ENCODE assay signal across 12 cellular contexts in genomic region chr3:119703900-119704531, GRCh38. TPM values are rescaled to one million over a fixed set of nuclear protein-coding genes. Genes with fewer than 3 reads are reported as not detected.
A peak's percentile ranks its signal among the peaks of the same experiment; 100 is the strongest.
DNase-seq lines count a peak whose midpoint lies in the region; ATAC-seq, FAIRE-seq and TF ChIP-seq lines count a peak whose summit lies in the region.
"Had no signal": no experiment of that assay in that cellular context is flagged by ENCODE, and none has a peak within 500 bp of the region (broad histone marks: within the 10 kb centered on the region; RNA-seq: fewer than 3 reads in every experiment).

No MANE protein-coding gene starts in this region.

- H3K4me1 ChIP-seq in ascending aorta = peaks cover 0 to 5% of the 10 kb centered on the region in 2 donors
- peaks cover 31% of the 10 kb centered on the region for H3K4me1 ChIP-seq in lower lobe of right lung
- peaks cover 7 to 37% (median 23%) of the 10 kb centered on the region in 4 donors for H3K4me1 ChIP-seq in stomach
- peaks cover 6% of the 10 kb centered on the region for H3K4me1 ChIP-seq in colonic mucosa
- H3K4me1 ChIP-seq: HAP-1 had no signal

- H3K27ac ChIP-seq in ascending aorta (peak overlapping the region; percentile 31 to 58), lower lobe of right lung (no peak overlapping the region), stomach (peak overlapping the region in 3 of 5 donors; percentile 30 to 86 (median 60)), colonic mucosa (no peak overlapping the region)

- FAIRE-seq in frontal cortex (lab: Jason Lieb, UNC) = no peak
- FAIRE-seq: G401.6 had no signal

- no peak for TF ChIP-seq EP300 in stomach (IDR thresholded peaks at IDR 0.05)

- H3K9me3 Mint-ChIP-seq in activated CD4-positive, alpha-beta T cell treated with anti-CD3 and anti-CD28 coated beads, Interleukin-2, amount 10 ng/mL, durations not matched to agents 7 days and 5 days = no peaks in the 10 kb centered on the region

- H3K27me3 Mint-ChIP-seq in activated CD4-positive, alpha-beta T cell treated with anti-CD3 and anti-CD28 coated beads, Interleukin-2, amount 10 ng/mL, durations not matched to agents 7 days and 5 days = peaks cover 16% of the 10 kb centered on the region

- no peak for TF ChIP-seq POLR2A in stomach (IDR thresholded peaks at IDR 0.05)

- H3K4me3 Mint-ChIP-seq in activated CD4-positive, alpha-beta T cell treated with anti-CD3 and anti-CD28 coated beads, Interleukin-2, amount 10 ng/mL, durations not matched to agents 7 days and 5 days = peak overlapping the region; percentile 69

- intact Hi-C loops in ascending aorta (cut with DNase I) = loop anchor here (2.0 to 10.0 kb wide), 5 partner anchors 27 to 891 kb away; partner anchors contain the start of genes B4GALT4, COX17 and NDUFB4
- intact Hi-C loops in lower lobe of right lung (cut with DNase I) = no loop called here
- intact Hi-C loops in stomach (cut with DNase I; ENCODE audit: low total_unique reads) = no loop called here
- intact Hi-C loops in colonic mucosa (cut with DNase I) = no loop called here

- H3K27me3 ChIP-seq in ascending aorta (no peaks in the 10 kb centered on the region), lower lobe of right lung (ENCODE audit: low read depth) (no peaks in the 10 kb centered on the region), stomach (no peaks in the 10 kb centered on the region), colonic mucosa (no peaks in the 10 kb centered on the region)

- H3K36me3 Mint-ChIP-seq in activated CD4-positive, alpha-beta T cell treated with anti-CD3 and anti-CD28 coated beads, Interleukin-2, amount 10 ng/mL, durations not matched to agents 7 days and 5 days (ENCODE audit: low read depth) = peaks cover 7% of the 10 kb centered on the region

- H3K27ac Mint-ChIP-seq in activated CD4-positive, alpha-beta T cell treated with anti-CD3 and anti-CD28 coated beads, Interleukin-2, amount 10 ng/mL, durations not matched to agents 7 days and 5 days = no peak overlapping the region

- H3K4me3 ChIP-seq in ascending aorta (peak overlapping the region in 1 of 2 donors; percentile 73), lower lobe of right lung (peak overlapping the region; percentile 56), stomach (peak overlapping the region; percentile 59 to 76 (median 59)), colonic mucosa (no peak overlapping the region)
- H3K4me3 ChIP-seq: HAP-1 had no signal

- no peak for DNase-seq in activated CD4-positive, alpha-beta T cell treated with anti-CD3 and anti-CD28 coated beads, Interleukin-2, amount 10 ng/mL, durations not matched to agents 7 days and 5 days
- no peak for DNase-seq in activated CD4-positive, alpha-beta T cell treated with anti-CD3 and anti-CD28 coated beads, Interleukin-2, amount 50 U/mL, for 4 hours
- no peak for DNase-seq in ascending aorta (ENCODE audit: low spot score in 2 of 2)
- DNase-seq in lower lobe of right lung = no peak
- no peak for DNase-seq in stomach
- DNase-seq in colonic mucosa = no peak
- DNase-seq in frontal cortex (ENCODE audit: low spot score in 2 of 2) = no peak
- DNase-seq in SW 1271 (lab: John Stamatoyannopoulos, UW) = no peak
- DNase-seq: kidney glomerular epithelial cell; stimulated activated CD8-positive, alpha-beta memory T cell treated with anti-CD3 and anti-CD28 coated beads, Interleukin-4, amount 100 ng/mL, for 48 hours had no signal

- peaks cover 40% of the 10 kb centered on the region for H3K4me1 Mint-ChIP-seq in activated CD4-positive, alpha-beta T cell treated with anti-CD3 and anti-CD28 coated beads, Interleukin-2, amount 10 ng/mL, durations not matched to agents 7 days and 5 days

- CTCF ChIA-PET in activated CD4-positive, alpha-beta T cell treated with anti-CD3 and anti-CD28 coated beads, Interleukin-2, amount 10 ng/mL, durations not matched to agents 7 days and 5 days (lab: Charles Lee) = interaction anchor here (1.4 kb wide), 1 partner anchor 61 kb away, joined by 3 read pairs; no protein-coding TSS in a partner anchor

- H3K9me3 ChIP-seq in ascending aorta (no peaks in the 10 kb centered on the region), lower lobe of right lung (no peaks in the 10 kb centered on the region), stomach (no peaks in the 10 kb centered on the region), colonic mucosa (no peaks in the 10 kb centered on the region)
- H3K9me3 ChIP-seq: HAP-1 had no signal

- 25 to 59% (median 34%) methylated on average over 7 of the region's 7 CpGs for WGBS in stomach, 5 donors

- no peak for ATAC-seq in lower lobe of right lung

- H3K9ac ChIP-seq in colonic mucosa (ENCODE audit: low read depth in 2 of 2, low read length in 2 of 2) = no peak overlapping the region

- H3K36me3 ChIP-seq in ascending aorta (no peaks in the 10 kb centered on the region), lower lobe of right lung (no peaks in the 10 kb centered on the region), stomach (peaks cover 0 to 4% (median 0%) of the 10 kb centered on the region in 4 donors), colonic mucosa (no peaks in the 10 kb centered on the region)
- H3K36me3 ChIP-seq: HAP-1 had no signal

- no peak for TF ChIP-seq CTCF in ascending aorta (IDR thresholded peaks at IDR 0.05)
- TF ChIP-seq CTCF in lower lobe of right lung (IDR thresholded peaks at IDR 0.05) = no peak
- TF ChIP-seq CTCF in stomach (IDR thresholded peaks at IDR 0.05) = no peak
- no peak for TF ChIP-seq CTCF in colonic mucosa (IDR thresholded peaks at IDR 0.05)

- POLR2A ChIA-PET in activated CD4-positive, alpha-beta T cell treated with anti-CD3 and anti-CD28 coated beads, Interleukin-2, amount 10 ng/mL, durations not matched to agents 7 days and 5 days (lab: Charles Lee) = no interaction called here

RNA-seq across cellular contexts. Expression of gene CFAP91, which starts 1.2 kb away (rescaled TPM):
- not detected for total RNA-seq in activated CD4-positive, alpha-beta T cell treated with anti-CD3 and anti-CD28 coated beads, Interleukin-2, amount 10 ng/mL, durations not matched to agents 7 days and 5 days
- total RNA-seq in ascending aorta (3.5 TPM), lower lobe of right lung (9.0 TPM), stomach (10 to 100 TPM in 1 of 5 donors, 1 to 10 TPM in 4; 3.6 to 46.1 (median 3.8) TPM), colonic mucosa (under 1 TPM; 0.57 to 0.61 TPM), frontal cortex (7.7 TPM)
- polyA plus RNA-seq in stomach = 1 to 10 TPM; 1.5 to 1.8 (median 1.5) TPM

RNA-seq across cellular contexts. Expression of gene COX17, which starts 26.8 kb away (rescaled TPM):
- 10 to 100 TPM; 52.7 to 54.5 TPM for total RNA-seq in activated CD4-positive, alpha-beta T cell treated with anti-CD3 and anti-CD28 coated beads, Interleukin-2, amount 10 ng/mL, durations not matched to agents 7 days and 5 days
- total RNA-seq in ascending aorta (12.5 TPM), lower lobe of right lung (54.4 TPM), stomach (10 to 100 TPM; 28.6 to 65.9 (median 32.5) TPM), colonic mucosa (10 to 100 TPM; 53.5 to 64.5 TPM), frontal cortex (11.0 TPM)
- 100 to 1,000 TPM; 164 to 184 (median 179) TPM for polyA plus RNA-seq in stomach

RNA-seq across cellular contexts. Expression of gene POPDC2, which starts 43.6 kb away (rescaled TPM):
- 1 to 10 TPM; 1.7 to 2.9 TPM for total RNA-seq in activated CD4-positive, alpha-beta T cell treated with anti-CD3 and anti-CD28 coated beads, Interleukin-2, amount 10 ng/mL, durations not matched to agents 7 days and 5 days
- total RNA-seq in ascending aorta = 4.7 TPM
- 1.5 TPM for total RNA-seq in lower lobe of right lung
- 10 to 100 TPM in 1 of 5 donors, 1 to 10 TPM in 4; 8.5 to 10.7 (median 9.3) TPM for total RNA-seq in stomach
- polyA plus RNA-seq in stomach = 1 to 10 TPM; 1.4 to 5.6 (median 2.7) TPM
- total RNA-seq in colonic mucosa = 10 to 100 TPM in 1 of 2 donors, 1 to 10 TPM in 1; 1.3 to 26.3 TPM
- 0.82 TPM for total RNA-seq in frontal cortex

Comparison
In these comparisons a context has a peak if more than half of its experiments do, and no peak if none do; other contexts are left out.
1. H3K27ac ChIP-seq: peak in ascending aorta (2 of 2) and stomach (3 of 5); none in lower lobe of right lung (single experiment) and colonic mucosa (single experiment).